8 cellular contexts compared by ENCODE assay signal in genomic region chr2:73284296-73285161, GRCh38. TPM values are rescaled to one million over a fixed set of nuclear protein-coding genes. Genes with fewer than 3 reads are reported as not detected.
A peak's percentile ranks its signal among the peaks of the same experiment; 100 is the strongest.
DNase-seq lines count a peak whose midpoint lies in the region; ATAC-seq and TF ChIP-seq lines count a peak whose summit lies in the region.

A gene with protein sequence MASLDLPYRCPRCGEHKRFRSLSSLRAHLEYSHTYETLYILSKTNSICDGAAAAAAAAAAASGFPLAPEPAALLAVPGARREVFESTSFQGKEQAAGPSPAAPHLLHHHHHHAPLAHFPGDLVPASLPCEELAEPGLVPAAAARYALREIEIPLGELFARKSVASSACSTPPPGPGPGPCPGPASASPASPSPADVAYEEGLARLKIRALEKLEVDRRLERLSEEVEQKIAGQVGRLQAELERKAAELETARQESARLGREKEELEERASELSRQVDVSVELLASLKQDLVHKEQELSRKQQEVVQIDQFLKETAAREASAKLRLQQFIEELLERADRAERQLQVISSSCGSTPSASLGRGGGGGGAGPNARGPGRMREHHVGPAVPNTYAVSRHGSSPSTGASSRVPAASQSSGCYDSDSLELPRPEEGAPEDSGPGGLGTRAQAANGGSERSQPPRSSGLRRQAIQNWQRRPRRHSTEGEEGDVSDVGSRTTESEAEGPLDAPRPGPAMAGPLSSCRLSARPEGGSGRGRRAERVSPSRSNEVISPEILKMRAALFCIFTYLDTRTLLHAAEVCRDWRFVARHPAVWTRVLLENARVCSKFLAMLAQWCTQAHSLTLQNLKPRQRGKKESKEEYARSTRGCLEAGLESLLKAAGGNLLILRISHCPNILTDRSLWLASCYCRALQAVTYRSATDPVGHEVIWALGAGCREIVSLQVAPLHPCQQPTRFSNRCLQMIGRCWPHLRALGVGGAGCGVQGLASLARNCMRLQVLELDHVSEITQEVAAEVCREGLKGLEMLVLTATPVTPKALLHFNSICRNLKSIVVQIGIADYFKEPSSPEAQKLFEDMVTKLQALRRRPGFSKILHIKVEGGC (minus strand): TSS chr2:73284478. CDS start chr2:73269630, 14,848 bp downstream.

- H3K27ac ChIP-seq in muscle layer of duodenum (ENCODE audit: low read length) = no peak within 1 kb of the TSS

- peak within 1 kb of the TSS; percentile 43 to 79 for H3K4me3 ChIP-seq in muscle layer of duodenum (ENCODE audit: low read depth in 1 of 2, low read length in 2 of 2)

- peaks cover 8 to 9% of the 10 kb centered on the region in 2 donors for H3K36me3 Mint-ChIP-seq in stimulated activated naive B cell treated with anti-CD40 and anti-IgM and Interleukin-4, amounts not matched to agents 10 μg/mL and 1 μg/mL and 100 μg/mL, for 72 hours

- H3K27ac Mint-ChIP-seq in stimulated activated naive B cell treated with anti-CD40 and anti-IgM and Interleukin-4, amounts not matched to agents 10 μg/mL and 1 μg/mL and 100 μg/mL, for 72 hours = peak within 1 kb of the TSS; percentile 93

- H3K36me3 ChIP-seq in muscle layer of duodenum (ENCODE audit: control insufficient read depth in 1 of 2, insufficient read depth in 2 of 2, low read length in 2 of 2) = no peaks in the 10 kb centered on the region

- H3K27me3 ChIP-seq in muscle layer of duodenum (ENCODE audit: low read depth, low read length) = peaks cover 5% of the 10 kb centered on the region

- H3K27me3 Mint-ChIP-seq in stimulated activated naive B cell treated with anti-CD40 and anti-IgM and Interleukin-4, amounts not matched to agents 10 μg/mL and 1 μg/mL and 100 μg/mL, for 72 hours = no peaks in the 10 kb centered on the region

- no peaks in the 10 kb centered on the region for H3K9me3 Mint-ChIP-seq in stimulated activated naive B cell treated with anti-CD40 and anti-IgM and Interleukin-4, amounts not matched to agents 10 μg/mL and 1 μg/mL and 100 μg/mL, for 72 hours

- H3K9me3 ChIP-seq in muscle layer of duodenum (ENCODE audit: control insufficient read depth in 1 of 2, low read length in 2 of 2) = no peaks in the 10 kb centered on the region

- peak; percentile 83 for ATAC-seq in GM18505 (IDR thresholded peaks at IDR 0.05; ENCODE audit: unreplicated experiment)
- ATAC-seq in HG02938 (IDR thresholded peaks at IDR 0.05; ENCODE audit: unreplicated experiment) = peak; percentile 66
- ATAC-seq in stimulated activated naive B cell treated with anti-CD40 and anti-IgM and Interleukin-4, amounts not matched to agents 10 μg/mL and 1 μg/mL and 100 μg/mL, for 72 hours (replicated peaks) = peak; percentile 79

- H3K4me3 Mint-ChIP-seq in stimulated activated naive B cell treated with anti-CD40 and anti-IgM and Interleukin-4, amounts not matched to agents 10 μg/mL and 1 μg/mL and 100 μg/mL, for 72 hours = peak within 1 kb of the TSS; percentile 80 to 87

- peaks cover 27 to 48% of the 10 kb centered on the region in 2 donors for H3K4me1 Mint-ChIP-seq in stimulated activated naive B cell treated with anti-CD40 and anti-IgM and Interleukin-4, amounts not matched to agents 10 μg/mL and 1 μg/mL and 100 μg/mL, for 72 hours

- DNase-seq in A172 (ENCODE audit: low spot score) = peak; percentile 23
- DNase-seq in NCI-H510A (lab: John Stamatoyannopoulos, UW) = peak; percentile 51
- peak; percentile 50 to 51 for DNase-seq in activated CD4-positive, alpha-beta T cell treated with anti-CD3 and anti-CD28 coated beads, Interleukin-2, amount 50 U/mL, for 24 hours (ENCODE audit: low read depth in 1 of 2, low spot score in 1 of 2)
- peak; percentile 57 for DNase-seq in effector CD8-positive, alpha-beta T cell (lab: John Stamatoyannopoulos, UW)
- DNase-seq in stimulated activated naive B cell treated with anti-CD40 and anti-IgM and Interleukin-4, amounts not matched to agents 10 μg/mL and 1 μg/mL and 100 μg/mL, for 72 hours = peak; percentile 78

- peaks cover 0 to 20% of the 10 kb centered on the region in 2 donors for H3K4me1 ChIP-seq in muscle layer of duodenum (ENCODE audit: control insufficient read depth in 1 of 2, insufficient read depth in 2 of 2, low read length in 2 of 2)

- TF ChIP-seq POLR2A in GM18505 (IDR thresholded peaks at IDR 0.05; ENCODE audit: borderline replicate concordance, extremely low read depth, insufficient read depth, insufficient read length) = peak; percentile 63

RNA-seq across cellular contexts. Expression of the gene that starts here (rescaled TPM):
- 2.4 and 2.9 TPM in 2 replicates for total RNA-seq in A172 (2014; rRNA removed; shearing (Covaris generic))

Comparison
In these comparisons a context has a peak if more than half of its experiments do, and no peak if none do; other contexts are left out.
1. DNase-seq: peak in every context shown above with its lines; median percentile 78 in stimulated activated naive B cell treated with anti-CD40 and anti-IgM and Interleukin-4, amounts not matched to agents 10 μg/mL and 1 μg/mL and 100 μg/mL, for 72 hours; 57 in effector CD8-positive, alpha-beta T cell; 51 in NCI-H510A; 50 in activated CD4-positive, alpha-beta T cell treated with anti-CD3 and anti-CD28 coated beads, Interleukin-2, amount 50 U/mL, for 24 hours; 23 in A172.